In the genomic region with DNA sequence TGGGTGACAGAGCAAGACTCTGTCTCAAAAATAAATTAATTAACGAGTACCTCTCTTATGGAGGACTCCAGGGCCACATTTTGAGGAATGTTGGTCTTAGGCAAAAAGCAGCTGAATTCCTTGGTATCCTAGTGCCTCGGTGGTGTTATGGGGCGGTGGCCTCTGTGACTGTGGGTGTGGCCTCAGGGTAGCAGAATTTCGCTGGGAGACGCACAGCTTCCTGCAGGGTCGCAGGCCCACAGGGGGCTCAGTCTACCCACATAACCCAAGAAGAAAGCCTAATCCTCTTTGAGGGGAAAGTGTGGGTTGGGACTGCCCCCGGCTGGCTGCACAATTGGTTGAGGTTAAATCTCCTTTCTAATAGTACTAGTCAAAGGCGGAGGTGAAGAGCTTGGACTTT, we compare ENCODE assay signal across 20 cellular contexts. TPM values are rescaled to one million over a fixed set of nuclear protein-coding genes. Genes with fewer than 3 reads are reported as not detected.
"Had no signal": no experiment of that assay in that cellular context is flagged by ENCODE, and none has a peak within 500 bp of the region (broad histone marks: within the 10 kb centered on the region; RNA-seq: fewer than 3 reads in every experiment).

No MANE protein-coding gene starts in this region.

- H3K9me3 ChIP-seq: lower lobe of right lung, neutrophil had no signal

- H3K4me3 Mint-ChIP-seq: memory B cell, mesothelial cell of epicardium, natural killer cell had no signal

- H3K27ac Mint-ChIP-seq: memory B cell, mesothelial cell of epicardium, natural killer cell had no signal

- H3K4me3 ChIP-seq: coronary artery, heart left ventricle, left lung, lower lobe of right lung, sigmoid colon, skin epidermis had no signal

- FAIRE-seq: islet of Langerhans, urothelium cell line had no signal

- H3K27ac ChIP-seq: coronary artery, heart left ventricle, left lung, lower lobe of right lung, neutrophil, sigmoid colon, skin epidermis had no signal

- H3K4me1 Mint-ChIP-seq: memory B cell, mesothelial cell of epicardium, natural killer cell had no signal

- H3K36me3 Mint-ChIP-seq: memory B cell, mesothelial cell of epicardium, natural killer cell had no signal

- H3K9me3 Mint-ChIP-seq: natural killer cell had no signal

- DNase-seq: sigmoid colon had no signal

- H3K4me1 ChIP-seq: heart left ventricle, left lung, lower lobe of right lung, sigmoid colon had no signal

- H3K36me3 ChIP-seq: heart left ventricle, left lung, lower lobe of right lung, neutrophil, sigmoid colon had no signal

RNA-seq across cellular contexts. Expression of a gene that starts 11.2 kb away (rescaled TPM):
- total RNA-seq: chondrocyte, dermis microvascular lymphatic vessel endothelial cell, glomerular endothelial cell, heart left ventricle, left lung, lower lobe of right lung, mesothelial cell of epicardium, myocyte, natural killer cell, osteoblast, pulmonary artery endothelial cell, sigmoid colon had no signal
- polyA plus RNA-seq: esophagus, heart left ventricle, sigmoid colon had no signal

RNA-seq across cellular contexts. Expression of a gene that starts 31.2 kb away (rescaled TPM):
- total RNA-seq: myocyte, natural killer cell had no signal

RNA-seq across cellular contexts. Expression of a gene that starts 40.8 kb away (rescaled TPM):
- total RNA-seq: chondrocyte, dermis microvascular lymphatic vessel endothelial cell, glomerular endothelial cell, heart left ventricle, left lung, lower lobe of right lung, mesothelial cell of epicardium, mucosa of gallbladder, myocyte, natural killer cell, osteoblast, pulmonary artery endothelial cell, sigmoid colon had no signal
- polyA plus RNA-seq: esophagus, heart left ventricle, sigmoid colon had no signal
